8 cellular contexts compared by ENCODE assay signal in the genomic region with DNA sequence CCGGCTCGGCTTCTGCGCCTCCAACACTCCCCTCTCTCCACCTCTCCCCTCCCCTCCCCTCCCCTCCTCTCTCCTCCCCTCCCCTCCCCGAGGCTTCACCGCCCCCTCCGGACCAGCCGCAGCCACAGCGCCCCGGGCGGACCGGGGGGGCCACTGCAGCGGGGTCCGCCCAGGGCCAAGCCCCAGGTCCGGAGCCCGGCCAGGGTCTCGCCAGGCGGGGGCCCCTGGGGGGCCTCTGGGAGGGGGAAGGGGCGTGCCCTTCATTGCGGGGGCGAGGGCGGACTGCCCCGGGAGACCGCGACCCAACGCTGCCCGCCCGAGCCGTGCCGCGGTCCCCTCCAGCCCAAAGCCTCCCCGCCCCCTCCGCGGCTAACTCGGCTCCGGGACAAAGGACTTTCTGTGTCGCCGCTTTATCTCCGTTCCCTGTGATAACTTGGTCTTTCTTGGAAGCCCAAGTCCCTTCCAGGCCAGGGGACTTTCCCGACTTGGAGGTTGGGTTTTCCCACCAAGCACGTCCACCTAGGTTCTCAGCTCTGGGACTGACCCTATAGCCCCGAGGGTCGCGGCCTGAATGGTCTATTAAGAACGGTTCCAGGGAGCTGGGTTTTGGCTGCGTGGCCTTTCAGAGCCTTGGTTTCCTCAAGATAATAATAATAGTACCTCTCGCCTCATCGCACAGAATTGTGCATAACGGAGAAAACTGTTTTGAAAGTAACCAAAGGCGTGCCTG. TPM values are rescaled to one million over a fixed set of nuclear protein-coding genes. Genes with fewer than 3 reads are reported as not detected.
DNase-seq lines count a peak whose midpoint lies in the region; ATAC-seq, FAIRE-seq and TF ChIP-seq lines count a peak whose summit lies in the region.

UBQLN4 (minus strand) TSS at position 29 of the 730 bp plus-strand sequence. CDS start 97 bp downstream, outside the sequence.

- H3K27ac Mint-ChIP-seq in CD4-positive, alpha-beta memory T cell = peak within 1 kb of the TSS; percentile 93 to 99 (median 96)
- peak within 1 kb of the TSS; percentile 94 for H3K27ac Mint-ChIP-seq in activated T-helper 1 cell treated with anti-CD3 and anti-CD28 coated beads, Interleukin-12 subunit alpha, Interleukin-12 subunit beta, Interleukin-2, Interleukin-4 antibody, amounts not matched to agents 30 ng/mL and 10 ng/mL and 1 ng/mL, durations not matched to agents 14 hours and 24 hours and 36 hours
- H3K27ac Mint-ChIP-seq in natural killer cell = peak within 1 kb of the TSS; percentile 89 to 93

- no peaks in the 10 kb centered on the region for H3K27me3 ChIP-seq in CD4-positive, alpha-beta memory T cell (ENCODE audit: insufficient read depth, low read length)
- H3K27me3 ChIP-seq in fibroblast of lung (ENCODE audit: control insufficient read depth, insufficient read depth, low read length) = no peaks in the 10 kb centered on the region

- H4K20me1 ChIP-seq in fibroblast of lung (ENCODE audit: control insufficient read depth, extremely low read depth, insufficient read depth, low read length) = no peaks in the 10 kb centered on the region

- intact Hi-C loops in CD4-positive, alpha-beta memory T cell (cut with micrococcal nuclease) = loop anchor here (1.0 to 5.0 kb wide), 9 partner anchors 28 to 229 kb away; partner anchors contain the start of genes GON4L, KHDC4, MEX3A and PMF1
- intact Hi-C loops in activated T-helper 1 cell treated with anti-CD3 and anti-CD28 coated beads, Interleukin-12 subunit alpha, Interleukin-12 subunit beta, Interleukin-2, Interleukin-4 antibody, amounts not matched to agents 30 ng/mL and 10 ng/mL and 1 ng/mL, durations not matched to agents 14 hours and 24 hours and 36 hours (cut with micrococcal nuclease) = loop anchor here (1.0 to 10.0 kb wide), 16 partner anchors 11 to 779 kb away; partner anchors contain the start of genes ARHGEF2, CCT3, CLK2 and HCN3
- intact Hi-C loops in natural killer cell (cut with micrococcal nuclease) = loop anchor here (1.0 kb wide), 2 partner anchors 33 to 195 kb away; partner anchors contain the start of gene SYT11

- peak within 1 kb of the TSS; percentile 94 to 98 (median 96) for H3K4me3 Mint-ChIP-seq in CD4-positive, alpha-beta memory T cell
- peak within 1 kb of the TSS; percentile 96 for H3K4me3 Mint-ChIP-seq in activated T-helper 1 cell treated with anti-CD3 and anti-CD28 coated beads, Interleukin-12 subunit alpha, Interleukin-12 subunit beta, Interleukin-2, Interleukin-4 antibody, amounts not matched to agents 30 ng/mL and 10 ng/mL and 1 ng/mL, durations not matched to agents 14 hours and 24 hours and 36 hours
- H3K4me3 Mint-ChIP-seq in natural killer cell = peak within 1 kb of the TSS; percentile 98

- no peaks in the 10 kb centered on the region for H3K9me3 ChIP-seq in CD4-positive, alpha-beta memory T cell (ENCODE audit: control insufficient read depth in 1 of 2, low read length in 2 of 2)
- no peaks in the 10 kb centered on the region for H3K9me3 ChIP-seq in fibroblast of lung (ENCODE audit: control insufficient read depth, insufficient read depth, low read depth, low read length)

- H2AFZ ChIP-seq in fibroblast of lung (ENCODE audit: low read length) = peak within 1 kb of the TSS; percentile 49

- ATAC-seq in GM19467 (IDR thresholded peaks at IDR 0.05; ENCODE audit: unreplicated experiment) (peak; percentile 36), natural killer cell (peak; percentile 75 to 87 (median 75))

- no peak for TF ChIP-seq RAD21 in Ishikawa (IDR thresholded peaks at IDR 0.05; ENCODE audit: low read depth)

- peaks cover 17% of the 10 kb centered on the region for H3K4me1 ChIP-seq in CD4-positive, alpha-beta memory T cell (ENCODE audit: insufficient read depth, low read length)
- peaks cover 7% of the 10 kb centered on the region for H3K4me1 ChIP-seq in fibroblast of lung (ENCODE audit: control insufficient read depth, extremely low read depth, insufficient read depth, low read length)

- peaks cover 13 to 51% (median 30%) of the 10 kb centered on the region in 4 donors for H3K4me1 Mint-ChIP-seq in CD4-positive, alpha-beta memory T cell
- H3K4me1 Mint-ChIP-seq in activated T-helper 1 cell treated with anti-CD3 and anti-CD28 coated beads, Interleukin-12 subunit alpha, Interleukin-12 subunit beta, Interleukin-2, Interleukin-4 antibody, amounts not matched to agents 30 ng/mL and 10 ng/mL and 1 ng/mL, durations not matched to agents 14 hours and 24 hours and 36 hours (ENCODE audit: low read depth) = peaks cover 33% of the 10 kb centered on the region
- peaks cover 32 to 33% of the 10 kb centered on the region in 2 donors for H3K4me1 Mint-ChIP-seq in natural killer cell

- H3K9me3 Mint-ChIP-seq in CD4-positive, alpha-beta memory T cell = peaks cover 0 to 3% (median 0%) of the 10 kb centered on the region in 8 donors
- no peaks in the 10 kb centered on the region for H3K9me3 Mint-ChIP-seq in activated T-helper 1 cell treated with anti-CD3 and anti-CD28 coated beads, Interleukin-12 subunit alpha, Interleukin-12 subunit beta, Interleukin-2, Interleukin-4 antibody, amounts not matched to agents 30 ng/mL and 10 ng/mL and 1 ng/mL, durations not matched to agents 14 hours and 24 hours and 36 hours
- H3K9me3 Mint-ChIP-seq in natural killer cell = no peaks in the 10 kb centered on the region

- no peak for TF ChIP-seq EP300 in Ishikawa (IDR thresholded peaks at IDR 0.05; ENCODE audit: borderline replicate concordance)

- H3K79me2 ChIP-seq in fibroblast of lung (ENCODE audit: control insufficient read depth, insufficient read depth, low read length) = peaks cover 14% of the 10 kb centered on the region

- FAIRE-seq in RCC 7860 (lab: Jason Lieb, UNC) = no peak

- peaks cover 12% of the 10 kb centered on the region for H3K36me3 ChIP-seq in CD4-positive, alpha-beta memory T cell (ENCODE audit: insufficient read depth, low read length)
- peaks cover 3% of the 10 kb centered on the region for H3K36me3 ChIP-seq in fibroblast of lung (ENCODE audit: control insufficient read depth, insufficient read depth, low read length)

- peaks cover 10 to 36% of the 10 kb centered on the region in 2 donors for H3K36me3 Mint-ChIP-seq in CD4-positive, alpha-beta memory T cell
- peaks cover 30% of the 10 kb centered on the region for H3K36me3 Mint-ChIP-seq in activated T-helper 1 cell treated with anti-CD3 and anti-CD28 coated beads, Interleukin-12 subunit alpha, Interleukin-12 subunit beta, Interleukin-2, Interleukin-4 antibody, amounts not matched to agents 30 ng/mL and 10 ng/mL and 1 ng/mL, durations not matched to agents 14 hours and 24 hours and 36 hours (ENCODE audit: low read depth)
- H3K36me3 Mint-ChIP-seq in natural killer cell = no peaks in the 10 kb centered on the region

- H3K4me3 ChIP-seq in CD4-positive, alpha-beta memory T cell (ENCODE audit: low read length in 2 of 2) = peak within 1 kb of the TSS; percentile 96 to 99
- H3K4me3 ChIP-seq in fibroblast of lung (replicated peaks in 1 of 4; ENCODE audit: control extremely low read depth in 1 of 4, insufficient read depth in 1 of 4, low read depth in 3 of 4, low read length in 4 of 4) = peak within 1 kb of the TSS; percentile 82 to 98 (median 90)

- TF ChIP-seq CTCF in fibroblast of lung (conservative IDR thresholded peaks at IDR 0.05 in 1 of 2, IDR thresholded peaks at IDR 0.05 in 1 of 2; ENCODE audit: low read depth in 1 of 2, low read length in 2 of 2) (peak; percentile 15 to 25), natural killer cell (IDR thresholded peaks at IDR 0.05) (peak; percentile 43)

- H3K27ac ChIP-seq in CD4-positive, alpha-beta memory T cell (ENCODE audit: low read depth, low read length) = peak within 1 kb of the TSS; percentile 84
- H3K27ac ChIP-seq in fibroblast of lung (ENCODE audit: insufficient read depth, low read length) = peak within 1 kb of the TSS; percentile 89

- H3K9ac ChIP-seq in fibroblast of lung (ENCODE audit: insufficient read depth, low read length) = peak within 1 kb of the TSS; percentile 69

- no peaks in the 10 kb centered on the region for H3K27me3 Mint-ChIP-seq in CD4-positive, alpha-beta memory T cell
- H3K27me3 Mint-ChIP-seq in activated T-helper 1 cell treated with anti-CD3 and anti-CD28 coated beads, Interleukin-12 subunit alpha, Interleukin-12 subunit beta, Interleukin-2, Interleukin-4 antibody, amounts not matched to agents 30 ng/mL and 10 ng/mL and 1 ng/mL, durations not matched to agents 14 hours and 24 hours and 36 hours (ENCODE audit: insufficient read depth) = no peaks in the 10 kb centered on the region
- no peaks in the 10 kb centered on the region for H3K27me3 Mint-ChIP-seq in natural killer cell (ENCODE audit: low read depth in 2 of 2)

- H3K4me2 ChIP-seq in fibroblast of lung (ENCODE audit: extremely low read depth, insufficient read depth, low read length) = peak within 1 kb of the TSS; percentile 100

- DNase-seq in CD4-positive, alpha-beta memory T cell = peak; percentile 83 to 88 (median 83)
- DNase-seq in RCC 7860 (ENCODE audit: low spot score) (peak; percentile 62), fibroblast of lung (ENCODE audit: low read depth in 2 of 2) (peak; percentile 82 to 87), natural killer cell (peak; percentile 80)
- DNase-seq in activated T-helper 1 cell treated with anti-CD3 and anti-CD28 coated beads, Interleukin-12 subunit alpha, Interleukin-12 subunit beta, Interleukin-2, Interleukin-4 antibody, amounts not matched to agents 30 ng/mL and 10 ng/mL and 1 ng/mL, durations not matched to agents 14 hours and 24 hours and 36 hours (ENCODE audit: low spot score) = peak; percentile 80
- peak; percentile 85 for DNase-seq in stimulated activated naive CD4-positive, alpha-beta T cell treated with Interleukin-2 at 50 U/mL for 16 hours (lab: John Stamatoyannopoulos, UW)

- POLR2A ChIA-PET in CD4-positive, alpha-beta memory T cell (lab: Charles Lee; ENCODE audit: partially characterized antibody) = interaction anchor here (0.7 to 1.9 kb wide), 7 partner anchors 9 to 229 kb away, joined by 3 to 11 read pairs (median 5); partner anchors contain the start of genes KHDC4, PMF1, SMG5 and SSR2

- CTCF ChIA-PET in CD4-positive, alpha-beta memory T cell (lab: Charles Lee; ENCODE audit: partially characterized antibody) = interaction anchor here (0.7 to 1.3 kb wide), 2 partner anchors 33 to 65 kb away, joined by 4 to 6 read pairs; partner anchors contain the start of gene SSR2

RNA-seq across cellular contexts. Expression of gene UBQLN4, which starts in this region (rescaled TPM):
- total RNA-seq in CD4-positive, alpha-beta memory T cell = 10 to 100 TPM; 38.0 to 39.5 TPM
- 10 to 100 TPM in 1 of 2 donors, 1 to 10 TPM in 1; 8.9 to 12.7 TPM for polyA plus RNA-seq in CD4-positive, alpha-beta memory T cell
- total RNA-seq in activated T-helper 1 cell treated with anti-CD3 and anti-CD28 coated beads, Interleukin-12 subunit alpha, Interleukin-12 subunit beta, Interleukin-2, Interleukin-4 antibody, amounts not matched to agents 30 ng/mL and 10 ng/mL and 1 ng/mL, durations not matched to agents 14 hours and 24 hours and 36 hours = 59.5 and 64.5 TPM in 2 replicates
- total RNA-seq in fibroblast of lung (8.7 and 11.1 TPM in 2 replicates), natural killer cell (10 to 100 TPM; 14.4 to 23.5 (median 23.5) TPM)
- polyA plus RNA-seq in fibroblast of lung = 12.5 and 26.0 TPM in 2 replicates
- 12.7 and 23.8 TPM in 2 replicates for polyA plus RNA-seq in fibroblast of lung (2012)
- 26.8 and 49.7 TPM in 2 replicates for polyA minus RNA-seq in fibroblast of lung (ENCODE audit: low replicate concordance)

Comparison
In these comparisons a context has a peak if more than half of its experiments do, and no peak if none do; other contexts are left out.
1. Peak in every context shown above with its lines: DNase-seq, ATAC-seq, H3K4me3 ChIP-seq and H3K27ac ChIP-seq.